In the genomic region with DNA sequence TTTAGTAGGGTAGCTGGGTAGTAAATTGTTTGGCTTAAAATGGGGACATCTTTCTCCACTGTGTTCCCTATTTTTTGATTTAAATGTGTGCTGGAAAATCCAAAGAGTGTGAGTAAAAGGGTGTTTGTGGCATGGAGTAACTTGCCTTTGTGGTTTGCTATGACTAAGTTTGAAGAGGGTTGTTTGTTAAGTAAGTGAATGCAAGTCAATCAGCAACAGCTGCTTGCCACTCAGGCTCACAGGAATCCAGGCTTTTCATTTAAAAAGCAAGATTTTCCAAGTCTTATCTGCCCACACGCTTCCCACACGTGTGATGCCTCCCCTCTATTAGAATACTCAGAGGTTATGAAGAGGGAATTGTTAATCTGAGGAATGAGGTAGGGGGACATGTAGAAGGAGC, we compare ENCODE assay signal across 22 cellular contexts.
DNase-seq lines count a peak whose midpoint lies in the region; FAIRE-seq and TF ChIP-seq lines count a peak whose summit lies in the region.
"Had no signal": no experiment of that assay in that cellular context is flagged by ENCODE, and none has a peak within 500 bp of the region (broad histone marks: within the 10 kb centered on the region; RNA-seq: fewer than 3 reads in every experiment).

No MANE protein-coding gene starts in this region.

- no peaks in the 10 kb centered on the region for H3K36me3 Mint-ChIP-seq in Calu3 (ENCODE audit: insufficient read depth, unreplicated experiment)

- H3K4me3 Mint-ChIP-seq in Calu3 (ENCODE audit: low read depth, unreplicated experiment) = no peak overlapping the region
- H3K4me3 Mint-ChIP-seq: CD4-positive, alpha-beta T cell had no signal

- intact Hi-C loops in mammary epithelial cell (cut with micrococcal nuclease) (no loop called here), breast epithelium (cut with DNase I; ENCODE audit: low total_unique reads) (no loop called here), Calu3 (cut with micrococcal nuclease; ENCODE audit: unreplicated experiment) (no loop called here)

- no peaks in the 10 kb centered on the region for H3K79me2 ChIP-seq in mammary epithelial cell (ENCODE audit: insufficient read depth, low read length)

- H3K9me3 ChIP-seq in mammary epithelial cell (replicated peaks; ENCODE audit: insufficient read depth, low read length) (peaks cover 3% of the 10 kb centered on the region), breast epithelium (no peaks in the 10 kb centered on the region)
- H3K9me3 ChIP-seq: A549, Caco-2, HAP-1, SJCRH30 had no signal

- H3K4me3 ChIP-seq in mammary epithelial cell (replicated peaks in 1 of 3; ENCODE audit: insufficient read depth in 1 of 3, low read depth in 2 of 3, low read length in 3 of 3) (no peak overlapping the region), breast epithelium (no peak overlapping the region), bronchial epithelial cell (ENCODE audit: low read depth, low read length) (no peak overlapping the region)
- H3K4me3 ChIP-seq: A549, GM23248, HAP-1, PC-9, SJCRH30 had no signal

- peak; percentile 1 for DNase-seq in mammary epithelial cell
- DNase-seq in breast epithelium (ENCODE audit: low spot score in 2 of 2) = no peak
- peak; percentile 55 for DNase-seq in bronchial epithelial cell (ENCODE audit: low read depth)
- peak; percentile 7 for DNase-seq in kidney tubule cell (ENCODE audit: low spot score)
- no peak for DNase-seq in erythroblast (lab: John Stamatoyannopoulos, UW)
- no peak for DNase-seq in Calu3
- no peak for DNase-seq in activated CD4-positive, CD25-positive, alpha-beta regulatory T cell treated with anti-CD3 and anti-CD28 coated beads, Interleukin-2, amount 50 U/mL, for 72 hours
- DNase-seq: Caco-2; CD4-positive, alpha-beta T cell; DMS153; EL; GM23248; NCI-H1436 treated with DMSO at 0.1 percent for 48 hours; NCI-H2029; NCI-H774; PC-9; SJCRH30 had no signal

- H3K27me3 Mint-ChIP-seq in Calu3 (ENCODE audit: unreplicated experiment) = no peaks in the 10 kb centered on the region

- TF ChIP-seq CTCF in mammary epithelial cell (conservative IDR thresholded peaks at IDR 0.05 in 1 of 2, IDR thresholded peaks at IDR 0.05 in 1 of 2; ENCODE audit: extremely low read depth in 1 of 2, insufficient read depth in 1 of 2, low read depth in 1 of 2, low read length in 2 of 2) (no peak), breast epithelium (IDR thresholded peaks at IDR 0.05) (no peak), bronchial epithelial cell (IDR thresholded peaks at IDR 0.05; ENCODE audit: insufficient read depth, low read length, severe bottlenecking) (no peak), Calu3 (IDR thresholded peaks at IDR 0.05; ENCODE audit: unreplicated experiment) (no peak)

- H3K27ac ChIP-seq in mammary epithelial cell (ENCODE audit: insufficient read depth, low read depth, low read length) (no peak overlapping the region), breast epithelium (no peak overlapping the region)
- H3K27ac ChIP-seq: A549, GM23248, KMS-11, PC-9, SJCRH30 had no signal

- in situ Hi-C loops in mammary epithelial cell (cut with MboI; ENCODE audit: low sequenced_read_pairs in 2 of 2) = no loop called here

- no peak overlapping the region for H2AFZ ChIP-seq in mammary epithelial cell (ENCODE audit: low read depth, low read length)
- H2AFZ ChIP-seq: GM23248, PC-9 had no signal

- peaks cover 20% of the 10 kb centered on the region for H3K9me3 Mint-ChIP-seq in Calu3 (ENCODE audit: low read depth, unreplicated experiment)

- WGBS in mammary epithelial cell (ENCODE audit: low coverage, missing lambda C conversion rate) = 0% methylated on average over 2 of the region's 2 CpGs

- H3K36me3 ChIP-seq in mammary epithelial cell (ENCODE audit: insufficient read depth, low read length) (no peaks in the 10 kb centered on the region), breast epithelium (no peaks in the 10 kb centered on the region), bronchial epithelial cell (ENCODE audit: control insufficient read depth, insufficient read depth, low read length) (no peaks in the 10 kb centered on the region)
- H3K36me3 ChIP-seq: HAP-1, SJCRH30 had no signal

- H3K27me3 ChIP-seq in mammary epithelial cell (ENCODE audit: insufficient read depth, low read length) (no peaks in the 10 kb centered on the region), breast epithelium (peaks cover 0 to 27% of the 10 kb centered on the region in 2 donors), bronchial epithelial cell (ENCODE audit: control insufficient read depth, insufficient read depth, low read length) (no peaks in the 10 kb centered on the region)
- H3K27me3 ChIP-seq: SJCRH30 had no signal

- no peaks in the 10 kb centered on the region for H3K4me1 Mint-ChIP-seq in Calu3 (ENCODE audit: low read depth, unreplicated experiment)

- dilution Hi-C loops in mammary epithelial cell (cut with HindIII; ENCODE audit: low sequenced_read_pairs) = no loop called here

- no peak overlapping the region for H3K27ac Mint-ChIP-seq in Calu3 (ENCODE audit: unreplicated experiment)
- H3K27ac Mint-ChIP-seq: CD4-positive, alpha-beta T cell had no signal

- H3K4me1 ChIP-seq in mammary epithelial cell (ENCODE audit: insufficient read depth, low read length) (no peaks in the 10 kb centered on the region), breast epithelium (no peaks in the 10 kb centered on the region)
- H3K4me1 ChIP-seq: A549, Caco-2, HAP-1, SJCRH30 had no signal

- no peak overlapping the region for H3K9ac ChIP-seq in mammary epithelial cell (ENCODE audit: insufficient read depth, low read length)
- H3K9ac ChIP-seq: GM23248, KMS-11 had no signal

- no TSS peak for BruUV-seq in mammary epithelial cell (replicated peaks; lab: Mats Ljungman, UMichigan)
- no TSS peak for BruUV-seq in Calu3 (replicated peaks; lab: Mats Ljungman, UMichigan)

- no peak overlapping the region for H3K4me2 ChIP-seq in mammary epithelial cell (ENCODE audit: insufficient read depth, low read depth, low read length)
- H3K4me2 ChIP-seq: A549, KMS-11, PC-9 had no signal

- CTCF ChIA-PET in mammary epithelial cell (lab: Charles Lee; ENCODE audit: low non-redundant PET) (no interaction called here), Calu3 (lab: Charles Lee) (no interaction called here)

- peak; percentile 47 for FAIRE-seq in bronchial epithelial cell (lab: Jason Lieb, UNC)
- FAIRE-seq: A549, GM12891, GM18507 had no signal

- H4K20me1 ChIP-seq in mammary epithelial cell (ENCODE audit: insufficient read depth, low read length) = no peaks in the 10 kb centered on the region

- no peak for TF ChIP-seq POLR2A in breast epithelium (IDR thresholded peaks at IDR 0.05)
- TF ChIP-seq POLR2A in erythroblast (IDR thresholded peaks at IDR 0.05; ENCODE audit: low read length) = no peak

Comparison
In these comparisons a context has a peak if more than half of its experiments do, and no peak if none do; other contexts are left out.
1. DNase-seq: peak in mammary epithelial cell (single experiment), bronchial epithelial cell (single experiment) and kidney tubule cell (single experiment); none in breast epithelium (0 of 2), erythroblast (0 of 2), Calu3 (single experiment) and activated CD4-positive, CD25-positive, alpha-beta regulatory T cell treated with anti-CD3 and anti-CD28 coated beads, Interleukin-2, amount 50 U/mL, for 72 hours (single experiment).